ENCODE assay signal across 8 cellular contexts in the genomic region with DNA sequence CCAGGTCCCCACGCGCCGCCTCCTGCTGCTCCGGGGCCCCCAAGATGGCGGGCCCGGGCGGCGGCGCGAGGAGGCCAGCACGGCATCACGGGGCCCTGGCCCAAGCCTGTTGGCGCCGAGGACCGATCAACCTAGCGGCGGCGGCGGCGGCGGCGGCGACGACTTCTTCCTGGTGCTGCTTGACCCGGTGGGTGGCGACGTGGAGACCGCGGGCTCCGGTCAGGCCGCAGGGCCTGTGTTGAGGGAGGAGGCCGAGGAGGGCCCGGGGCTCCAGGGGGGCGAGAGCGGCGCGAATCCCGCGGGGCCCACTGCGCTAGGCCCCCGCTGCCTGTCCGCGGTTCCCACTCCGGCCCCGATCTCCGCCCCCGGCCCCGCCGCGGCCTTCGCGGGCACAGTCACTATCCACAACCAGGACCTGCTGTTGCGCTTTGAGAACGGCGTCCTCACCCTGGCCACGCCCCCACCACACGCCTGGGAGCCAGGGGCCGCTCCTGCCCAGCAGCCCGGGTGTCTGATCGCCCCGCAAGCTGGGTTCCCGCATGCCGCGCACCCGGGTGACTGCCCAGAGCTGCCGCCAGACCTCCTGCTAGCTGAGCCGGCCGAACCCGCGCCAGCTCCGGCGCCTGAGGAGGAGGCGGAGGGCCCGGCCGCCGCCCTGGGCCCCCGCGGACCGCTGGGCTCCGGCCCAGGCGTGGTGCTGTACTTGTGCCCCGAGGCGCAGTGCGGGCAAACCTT. TPM values are rescaled to one million over a fixed set of nuclear protein-coding genes. Genes with fewer than 3 reads are reported as not detected.
DNase-seq lines count a peak whose midpoint lies in the region; ATAC-seq and TF ChIP-seq lines count a peak whose summit lies in the region.
"Not testable (repeated sequence)": the region's sequence is repeated elsewhere in the genome, so short reads cannot be mapped to it uniquely, and the experiment has no call there.

No MANE protein-coding gene starts in this region.

- not testable (repeated sequence) for H3K27ac Mint-ChIP-seq in activated naive CD4-positive, alpha-beta T cell treated with anti-CD3 and anti-CD28 coated beads, Interleukin-2, amount 10 ng/mL, durations not matched to agents 7 days and 5 days
- H3K27ac Mint-ChIP-seq in stimulated activated naive B cell treated with anti-CD40 and anti-IgM and Interleukin-4, amounts not matched to agents 10 μg/mL and 1 μg/mL and 100 μg/mL, for 72 hours = peak overlapping the region; percentile 69

- CTCF ChIA-PET in RWPE1 (lab: Yijun Ruan, JAX); activated naive CD4-positive, alpha-beta T cell treated with anti-CD3 and anti-CD28 coated beads, Interleukin-2, amount 10 ng/mL, durations not matched to agents 7 days and 5 days (lab: Charles Lee): not testable (repeated sequence)

- peaks cover 18% of the 10 kb centered on the region for H3K4me1 ChIP-seq in mucosa of stomach (ENCODE audit: control insufficient read depth, insufficient read depth, low read length)

- DNase-seq in Daoy (ENCODE audit: low read depth) = peak; percentile 23
- not testable (repeated sequence) for DNase-seq in RWPE1 (ENCODE audit: low spot score); fibroblast of pulmonary artery (ENCODE audit: low read depth)
- peak; percentile 49 for DNase-seq in activated naive CD4-positive, alpha-beta T cell treated with anti-CD3 and anti-CD28 coated beads, Interleukin-2, amount 10 ng/mL, durations not matched to agents 7 days and 5 days
- DNase-seq in stimulated activated naive B cell treated with anti-CD40 and anti-IgM and Interleukin-4, amounts not matched to agents 10 μg/mL and 1 μg/mL and 100 μg/mL, for 72 hours = peak; percentile 43

- ATAC-seq in GM21529 (IDR thresholded peaks at IDR 0.05; ENCODE audit: unreplicated experiment) (peak; percentile 82), HG03460 (IDR thresholded peaks at IDR 0.05; ENCODE audit: unreplicated experiment) (peak; percentile 74)
- peak; percentile 81 to 87 for ATAC-seq in stimulated activated naive B cell treated with anti-CD40 and anti-IgM and Interleukin-4, amounts not matched to agents 10 μg/mL and 1 μg/mL and 100 μg/mL, for 72 hours (replicated peaks)

- H3K4me3 Mint-ChIP-seq in activated naive CD4-positive, alpha-beta T cell treated with anti-CD3 and anti-CD28 coated beads, Interleukin-2, amount 10 ng/mL, durations not matched to agents 7 days and 5 days = peak overlapping the region; percentile 38
- peak overlapping the region; percentile 68 to 78 for H3K4me3 Mint-ChIP-seq in stimulated activated naive B cell treated with anti-CD40 and anti-IgM and Interleukin-4, amounts not matched to agents 10 μg/mL and 1 μg/mL and 100 μg/mL, for 72 hours

- not testable (repeated sequence) for H3K27me3 ChIP-seq in mucosa of stomach (ENCODE audit: control insufficient read depth, insufficient read depth, low read length)

- H3K9me3 Mint-ChIP-seq in activated naive CD4-positive, alpha-beta T cell treated with anti-CD3 and anti-CD28 coated beads, Interleukin-2, amount 10 ng/mL, durations not matched to agents 7 days and 5 days; stimulated activated naive B cell treated with anti-CD40 and anti-IgM and Interleukin-4, amounts not matched to agents 10 μg/mL and 1 μg/mL and 100 μg/mL, for 72 hours: not testable (repeated sequence)

- peak overlapping the region; percentile 47 for H3K4me3 ChIP-seq in fibroblast of pulmonary artery (replicated peaks; ENCODE audit: low read depth, low read length)
- not testable (repeated sequence) for H3K4me3 ChIP-seq in mucosa of stomach (ENCODE audit: low read length)

- POLR2A ChIA-PET in RWPE1 (lab: Yijun Ruan, JAX; ENCODE audit: low non-redundant PET) = not testable (repeated sequence)

- not testable (repeated sequence) for H3K27me3 Mint-ChIP-seq in activated naive CD4-positive, alpha-beta T cell treated with anti-CD3 and anti-CD28 coated beads, Interleukin-2, amount 10 ng/mL, durations not matched to agents 7 days and 5 days; stimulated activated naive B cell treated with anti-CD40 and anti-IgM and Interleukin-4, amounts not matched to agents 10 μg/mL and 1 μg/mL and 100 μg/mL, for 72 hours

- not testable (repeated sequence) for TF ChIP-seq CTCF in RWPE1 (conservative IDR thresholded peaks at IDR 0.05; ENCODE audit: low read depth); fibroblast of pulmonary artery (IDR thresholded peaks at IDR 0.05; ENCODE audit: low read length, missing control alignments)

- not testable (repeated sequence) for H3K9me3 ChIP-seq in mucosa of stomach (ENCODE audit: control insufficient read depth, low read length)

- not testable (repeated sequence) for H3K36me3 ChIP-seq in mucosa of stomach (ENCODE audit: control insufficient read depth, insufficient read depth, low read length)

- peaks cover 42% of the 10 kb centered on the region for H3K4me1 Mint-ChIP-seq in activated naive CD4-positive, alpha-beta T cell treated with anti-CD3 and anti-CD28 coated beads, Interleukin-2, amount 10 ng/mL, durations not matched to agents 7 days and 5 days
- peaks cover 16 to 31% of the 10 kb centered on the region in 2 donors for H3K4me1 Mint-ChIP-seq in stimulated activated naive B cell treated with anti-CD40 and anti-IgM and Interleukin-4, amounts not matched to agents 10 μg/mL and 1 μg/mL and 100 μg/mL, for 72 hours

- H3K27ac ChIP-seq in RWPE1 = peak overlapping the region; percentile 86

- H3K36me3 Mint-ChIP-seq in activated naive CD4-positive, alpha-beta T cell treated with anti-CD3 and anti-CD28 coated beads, Interleukin-2, amount 10 ng/mL, durations not matched to agents 7 days and 5 days = peaks cover 19% of the 10 kb centered on the region
- H3K36me3 Mint-ChIP-seq in stimulated activated naive B cell treated with anti-CD40 and anti-IgM and Interleukin-4, amounts not matched to agents 10 μg/mL and 1 μg/mL and 100 μg/mL, for 72 hours = peaks cover 7 to 12% of the 10 kb centered on the region in 2 donors

- peak overlapping the region; percentile 72 for H3K9ac ChIP-seq in mucosa of stomach (ENCODE audit: low read length)

RNA-seq across cellular contexts. Expression of a gene that starts 0.5 kb away (rescaled TPM):
- total RNA-seq in Daoy (2014; rRNA removed; shearing (Covaris generic)) = 2.6 and 3.1 TPM in 2 replicates
